ENCODE assay signal across 2 cellular contexts in genomic region chr2:179057737-179058136, GRCh38.
TF ChIP-seq lines count a peak whose summit lies in the region.

No MANE protein-coding gene starts in this region.

TF ChIP-seq in SK-N-SH, 30 proteins besides CTCF, POLR2A, EP300 and RAD21 (continued from another document):
- TF ChIP-seq SMC3 (IDR thresholded peaks at IDR 0.05; ENCODE audit: low read depth, low read length): no peak
- TF ChIP-seq TEAD4 (IDR thresholded peaks at IDR 0.05; ENCODE audit: borderline replicate concordance, insufficient read depth): no peak
- TF ChIP-seq, protein P1, sequence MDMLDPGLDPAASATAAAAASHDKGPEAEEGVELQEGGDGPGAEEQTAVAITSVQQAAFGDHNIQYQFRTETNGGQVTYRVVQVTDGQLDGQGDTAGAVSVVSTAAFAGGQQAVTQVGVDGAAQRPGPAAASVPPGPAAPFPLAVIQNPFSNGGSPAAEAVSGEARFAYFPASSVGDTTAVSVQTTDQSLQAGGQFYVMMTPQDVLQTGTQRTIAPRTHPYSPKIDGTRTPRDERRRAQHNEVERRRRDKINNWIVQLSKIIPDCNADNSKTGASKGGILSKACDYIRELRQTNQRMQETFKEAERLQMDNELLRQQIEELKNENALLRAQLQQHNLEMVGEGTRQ (IDR thresholded peaks at IDR 0.05; ENCODE audit: borderline replicate concordance, low read depth, low read length): no peak
- TF ChIP-seq ZBTB33 (IDR thresholded peaks at IDR 0.05; ENCODE audit: borderline replicate concordance, low read depth): no peak
- no peak for TF ChIP-seq MEF2A (IDR thresholded peaks at IDR 0.05; ENCODE audit: borderline replicate concordance, low read depth)
- no peak for TF ChIP-seq NFIC (IDR thresholded peaks at IDR 0.05; ENCODE audit: borderline replicate concordance)
- TF ChIP-seq ELF1 (IDR thresholded peaks at IDR 0.05): no peak
- no peak for TF ChIP-seq EZH2phosphoT487 (IDR thresholded peaks at IDR 0.05; ENCODE audit: borderline replicate concordance, low read depth)
- TF ChIP-seq CHD2 (IDR thresholded peaks at IDR 0.05; ENCODE audit: low read length, partially characterized antibody): no peak
- TF ChIP-seq FOXM1 (IDR thresholded peaks at IDR 0.05; ENCODE audit: low read depth): no peak
- no peak for TF ChIP-seq SIN3A (IDR thresholded peaks at IDR 0.05; ENCODE audit: borderline replicate concordance, low read depth, low read length)
- TF ChIP-seq FOSL2 (IDR thresholded peaks at IDR 0.05; ENCODE audit: borderline replicate concordance, low read depth): no peak
- TF ChIP-seq, protein P2, sequence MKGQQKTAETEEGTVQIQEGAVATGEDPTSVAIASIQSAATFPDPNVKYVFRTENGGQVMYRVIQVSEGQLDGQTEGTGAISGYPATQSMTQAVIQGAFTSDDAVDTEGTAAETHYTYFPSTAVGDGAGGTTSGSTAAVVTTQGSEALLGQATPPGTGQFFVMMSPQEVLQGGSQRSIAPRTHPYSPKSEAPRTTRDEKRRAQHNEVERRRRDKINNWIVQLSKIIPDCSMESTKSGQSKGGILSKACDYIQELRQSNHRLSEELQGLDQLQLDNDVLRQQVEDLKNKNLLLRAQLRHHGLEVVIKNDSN (IDR thresholded peaks at IDR 0.05; ENCODE audit: borderline replicate concordance, low read depth): no peak
- no peak for TF ChIP-seq YY1 (IDR thresholded peaks at IDR 0.05; ENCODE audit: low read depth)
- no peak for TF ChIP-seq MXI1 (IDR thresholded peaks at IDR 0.05; ENCODE audit: low read depth, low read length)
- no peak for TF ChIP-seq REST (IDR thresholded peaks at IDR 0.05; ENCODE audit: low read depth, low read length)

TF ChIP-seq in SK-N-SH treated with all-trans-retinoic acid at 6 μM for 48 hours, 23 proteins besides CTCF, POLR2A, EP300 and RAD21 (continued from another document):
- TF ChIP-seq TOX (CRISPR knock-in tag; IDR thresholded peaks at IDR 0.05; ENCODE audit: borderline replicate concordance): no peak
- TF ChIP-seq CSDC2 (CRISPR knock-in tag; IDR thresholded peaks at IDR 0.05): no peak
- TF ChIP-seq ZNF70 (CRISPR knock-in tag; IDR thresholded peaks at IDR 0.05): no peak
- TF ChIP-seq GLIS3 (CRISPR knock-in tag; IDR thresholded peaks at IDR 0.05): no peak
- no peak for TF ChIP-seq OSR1 (CRISPR knock-in tag; IDR thresholded peaks at IDR 0.05)
- no peak for TF ChIP-seq ZC3H10 (CRISPR knock-in tag; IDR thresholded peaks at IDR 0.05)
- TF ChIP-seq ZNF8 (CRISPR knock-in tag; IDR thresholded peaks at IDR 0.05): no peak
- TF ChIP-seq PATZ1 (CRISPR knock-in tag; IDR thresholded peaks at IDR 0.05; ENCODE audit: borderline replicate concordance): no peak
- no peak for TF ChIP-seq ZNF565 (CRISPR knock-in tag; conservative IDR thresholded peaks at IDR 0.05; ENCODE audit: low read depth)
- no peak for TF ChIP-seq ZFP3 (CRISPR knock-in tag; IDR thresholded peaks at IDR 0.05)
- TF ChIP-seq ARNTL (CRISPR knock-in tag; IDR thresholded peaks at IDR 0.05; ENCODE audit: borderline replicate concordance, low read depth): no peak
- TF ChIP-seq SNAI2 (CRISPR knock-in tag; IDR thresholded peaks at IDR 0.05): no peak
- TF ChIP-seq BACH2 (CRISPR knock-in tag; IDR thresholded peaks at IDR 0.05; ENCODE audit: borderline replicate concordance): no peak
- TF ChIP-seq, protein P3, sequence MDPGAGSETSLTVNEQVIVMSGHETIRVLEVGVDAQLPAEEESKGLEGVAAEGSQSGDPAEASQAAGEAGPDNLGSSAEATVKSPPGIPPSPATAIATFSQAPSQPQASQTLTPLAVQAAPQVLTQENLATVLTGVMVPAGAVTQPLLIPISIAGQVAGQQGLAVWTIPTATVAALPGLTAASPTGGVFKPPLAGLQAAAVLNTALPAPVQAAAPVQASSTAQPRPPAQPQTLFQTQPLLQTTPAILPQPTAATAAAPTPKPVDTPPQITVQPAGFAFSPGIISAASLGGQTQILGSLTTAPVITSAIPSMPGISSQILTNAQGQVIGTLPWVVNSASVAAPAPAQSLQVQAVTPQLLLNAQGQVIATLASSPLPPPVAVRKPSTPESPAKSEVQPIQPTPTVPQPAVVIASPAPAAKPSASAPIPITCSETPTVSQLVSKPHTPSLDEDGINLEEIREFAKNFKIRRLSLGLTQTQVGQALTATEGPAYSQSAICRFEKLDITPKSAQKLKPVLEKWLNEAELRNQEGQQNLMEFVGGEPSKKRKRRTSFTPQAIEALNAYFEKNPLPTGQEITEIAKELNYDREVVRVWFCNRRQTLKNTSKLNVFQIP (CRISPR knock-in tag; IDR thresholded peaks at IDR 0.05; ENCODE audit: borderline replicate concordance, low read depth): no peak
- no peak for TF ChIP-seq TCF4 (CRISPR knock-in tag; IDR thresholded peaks at IDR 0.05; ENCODE audit: borderline replicate concordance)
- TF ChIP-seq CREB5 (CRISPR knock-in tag; IDR thresholded peaks at IDR 0.05; ENCODE audit: low read depth): no peak
- TF ChIP-seq ISL1 (CRISPR knock-in tag; IDR thresholded peaks at IDR 0.05): no peak
